ENCODE assay signal across 1 cellular context in the genomic region with DNA sequence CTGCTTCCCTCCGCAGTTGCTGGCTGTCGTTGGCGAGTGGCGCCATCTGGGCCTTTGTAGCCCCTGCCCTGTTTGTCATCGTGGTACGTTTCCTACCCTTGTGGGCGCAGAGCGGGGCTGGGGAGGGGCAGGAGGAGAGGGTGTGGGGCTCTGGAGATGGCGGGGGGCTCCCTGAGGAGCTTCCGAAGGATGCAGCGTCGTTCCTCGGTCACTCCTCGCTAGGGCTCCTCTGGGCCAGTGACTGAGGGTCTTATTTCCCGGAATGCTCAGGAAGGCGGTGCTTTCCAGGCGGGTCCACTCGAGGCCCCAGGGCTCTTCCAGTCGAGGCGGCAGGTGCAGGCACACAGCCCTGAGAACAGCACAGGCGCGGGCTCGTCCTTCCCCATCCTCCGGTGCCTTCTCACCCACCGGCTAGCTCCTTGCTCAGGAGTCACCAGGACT.
TF ChIP-seq lines count a peak whose summit lies in the region.

No MANE protein-coding gene starts in this region.

TF ChIP-seq in H1, 55 proteins besides CTCF, POLR2A, EP300 and RAD21:
- TF ChIP-seq, protein P1, sequence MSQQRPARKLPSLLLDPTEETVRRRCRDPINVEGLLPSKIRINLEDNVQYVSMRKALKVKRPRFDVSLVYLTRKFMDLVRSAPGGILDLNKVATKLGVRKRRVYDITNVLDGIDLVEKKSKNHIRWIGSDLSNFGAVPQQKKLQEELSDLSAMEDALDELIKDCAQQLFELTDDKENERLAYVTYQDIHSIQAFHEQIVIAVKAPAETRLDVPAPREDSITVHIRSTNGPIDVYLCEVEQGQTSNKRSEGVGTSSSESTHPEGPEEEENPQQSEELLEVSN (IDR thresholded peaks at IDR 0.05): peak; percentile 44; the same call in 1 of the 2 replicates
- TF ChIP-seq RBBP5 (IDR thresholded peaks at IDR 0.05; ENCODE audit: borderline replicate concordance, low read depth, low read length) (no peak), YY1 (IDR thresholded peaks at IDR 0.05; ENCODE audit: low read depth, low read length) (no peak)
